In genomic region chr14:100857923-100858837, GRCh38 we compare ENCODE assay signal across 20 cellular contexts. TPM values are rescaled to one million over a fixed set of nuclear protein-coding genes. Genes with fewer than 3 reads are reported as not detected.
A peak's percentile ranks its signal among the peaks of the same experiment; 100 is the strongest.
DNase-seq lines count a peak whose midpoint lies in the region; ATAC-seq lines count a peak whose summit lies in the region.
"Had no signal": no experiment of that assay in that cellular context is flagged by ENCODE, and none has a peak within 500 bp of the region (broad histone marks: within the 10 kb centered on the region; RNA-seq: fewer than 3 reads in every experiment).

No MANE protein-coding gene starts in this region.

- H3K23ac ChIP-seq in neuronal stem cell (ENCODE audit: low read depth, low read length, poor library complexity) = peak overlapping the region; percentile 56

- H3K79me1 ChIP-seq in neuronal stem cell (ENCODE audit: low read depth, low read length) = no peaks in the 10 kb centered on the region

- DNase-seq in NCI-H748 (lab: John Stamatoyannopoulos, UW; ENCODE audit: unreplicated experiment) (peak; percentile 24), NCI-H748 treated with DMSO at 0.1 percent for 48 hours (lab: John Stamatoyannopoulos, UW) (no peak), right cardiac atrium (peak; percentile 8 to 35 (median 20)), Right ventricle myocardium inferior (ENCODE audit: missing footprints) (no peak), neuronal stem cell (ENCODE audit: low spot score) (no peak), ureter (ENCODE audit: low spot score) (no peak)
- DNase-seq: 8988T, DMS79, KG1, NCI-H1092, NCI-H2029, NCI-H2171, Peyer's patch had no signal

- peak overlapping the region; percentile 47 for H3K4ac ChIP-seq in neuronal stem cell (ENCODE audit: low read length)

- peak overlapping the region; percentile 69 for H2BK12ac ChIP-seq in neuronal stem cell (ENCODE audit: low read length)

- H3K4me3 ChIP-seq in right cardiac atrium (ENCODE audit: low read length) (no peak overlapping the region), neuronal stem cell (ENCODE audit: low read length in 2 of 2) (no peak overlapping the region)
- H3K4me3 ChIP-seq: HAP-1, Peyer's patch had no signal

- H2BK5ac ChIP-seq in neuronal stem cell (ENCODE audit: low read length) = peak overlapping the region; percentile 46

- H3K14ac ChIP-seq in neuronal stem cell (ENCODE audit: low read length) = no peak overlapping the region

- peak overlapping the region; percentile 4 for H4K91ac ChIP-seq in neuronal stem cell (ENCODE audit: low read depth, low read length, poor library complexity)

- H3K27ac ChIP-seq in right cardiac atrium (ENCODE audit: low read length) (no peak overlapping the region), neuronal stem cell (replicated peaks; ENCODE audit: low read length) (no peak overlapping the region)
- H3K27ac ChIP-seq: HL-60, Peyer's patch had no signal

- no peaks in the 10 kb centered on the region for H3K27me3 ChIP-seq in right cardiac atrium (ENCODE audit: control insufficient read depth, insufficient read depth)
- H3K27me3 ChIP-seq in neuronal stem cell (ENCODE audit: control insufficient read depth in 3 of 3, insufficient read depth in 3 of 3, low read depth in 1 of 3, low read length in 3 of 3) = peaks cover 0 to 16% (median 0%) of the 10 kb centered on the region in 3 experiments
- H3K27me3 ChIP-seq: Peyer's patch had no signal

- H2BK15ac ChIP-seq in neuronal stem cell (ENCODE audit: low read length) = peak overlapping the region; percentile 67

- H3K9me3 ChIP-seq in right cardiac atrium (ENCODE audit: control insufficient read depth, low read length) = no peaks in the 10 kb centered on the region
- H3K9me3 ChIP-seq in neuronal stem cell (replicated peaks in 1 of 2; ENCODE audit: control insufficient read depth in 2 of 2, insufficient read depth in 1 of 2, low read depth in 1 of 2, low read length in 2 of 2) = peaks cover 0 to 7% of the 10 kb centered on the region in 2 donors
- H3K9me3 ChIP-seq: HAP-1, Peyer's patch had no signal

- H3K9ac ChIP-seq in neuronal stem cell (ENCODE audit: low read depth, low read length, poor library complexity) = peak overlapping the region; percentile 35

- no peaks in the 10 kb centered on the region for H3K36me3 ChIP-seq in neuronal stem cell (replicated peaks in 1 of 2; ENCODE audit: control insufficient read depth in 2 of 2, insufficient read depth in 2 of 2, low read length in 2 of 2)
- H3K36me3 ChIP-seq: HAP-1, Peyer's patch had no signal

- ATAC-seq in right cardiac atrium (no peak), Right ventricle myocardium inferior (no peak), HG02970 (IDR thresholded peaks at IDR 0.05; ENCODE audit: low FRiP score, unreplicated experiment) (no peak), GM18502 (IDR thresholded peaks at IDR 0.05; ENCODE audit: poor library complexity, unreplicated experiment) (no peak)

- H4K8ac ChIP-seq in neuronal stem cell (ENCODE audit: low read depth, low read length) = no peak overlapping the region

- H2AFZ ChIP-seq in neuronal stem cell (ENCODE audit: low read length) = peak overlapping the region; percentile 13

- H2AK5ac ChIP-seq in neuronal stem cell (ENCODE audit: low read depth, low read length) = peak overlapping the region; percentile 93

- intact Hi-C loops in right cardiac atrium (cut with DNase I) (no loop called here), Right ventricle myocardium inferior (cut with DNase I) (no loop called here)

- no peak overlapping the region for H3K4me2 ChIP-seq in neuronal stem cell (ENCODE audit: insufficient read depth, low read length, poor library complexity, severe bottlenecking)

- H2BK120ac ChIP-seq in neuronal stem cell (ENCODE audit: low read depth, low read length) = peak overlapping the region; percentile 81

- H3K18ac ChIP-seq in neuronal stem cell (ENCODE audit: low read length) = peak overlapping the region; percentile 88

- H3K4me1 ChIP-seq in right cardiac atrium (ENCODE audit: control insufficient read depth, insufficient read depth, low read length) = no peaks in the 10 kb centered on the region
- H3K4me1 ChIP-seq in neuronal stem cell (ENCODE audit: control insufficient read depth in 2 of 2, insufficient read depth in 1 of 2, low read depth in 1 of 2, low read length in 2 of 2) = peaks cover 0 to 10% of the 10 kb centered on the region in 2 donors
- H3K4me1 ChIP-seq: HAP-1, Peyer's patch had no signal

- 75% methylated on average over 17 of the region's 17 CpGs for WGBS in right cardiac atrium
- WGBS in neuronal stem cell (ENCODE audit: extremely low coverage in 2 of 2, insufficient read length in 2 of 2, insufficient replicate concordance in 1 of 2), 2 donors = no CpG with 5 or more reads among the region's 17 CpGs

RNA-seq across cellular contexts. Expression of gene MEG3, which starts 32.3 kb away (rescaled TPM):
- total RNA-seq in right cardiac atrium = 10 to 100 TPM; 10.4 to 35.3 (median 18.3) TPM
- 32.9 TPM for polyA plus RNA-seq in right cardiac atrium
- 34.8 TPM for total RNA-seq in Right ventricle myocardium inferior
- 61.0 TPM for polyA plus RNA-seq in neuronal stem cell (2013, experiment 1 of 2)
- polyA plus RNA-seq in neuronal stem cell (2013, experiment 2 of 2) = 58.1 TPM
- 77.9 TPM for total RNA-seq in ureter
- total RNA-seq: HT-29, OCI-LY7 had no signal

RNA-seq across cellular contexts. Expression of gene RTL1, which starts 45.3 kb away (rescaled TPM):
- not detected for total RNA-seq in right cardiac atrium
- 0.05 TPM for polyA plus RNA-seq in right cardiac atrium
- total RNA-seq in Right ventricle myocardium inferior = not detected
- polyA plus RNA-seq in neuronal stem cell (2013, experiment 1 of 2) = 3.6 TPM
- 3.6 TPM for polyA plus RNA-seq in neuronal stem cell (2013, experiment 2 of 2)
- not detected for total RNA-seq in ureter
- total RNA-seq: HT-29, OCI-LY7, Peyer's patch had no signal
- polyA plus RNA-seq: AG04450 had no signal

Comparison
In these comparisons a context has a peak if more than half of its experiments do, and no peak if none do; other contexts are left out.
1. DNase-seq: peak in NCI-H748 (single experiment) and right cardiac atrium (3 of 3); none in NCI-H748 treated with DMSO at 0.1 percent for 48 hours (single experiment), Right ventricle myocardium inferior (single experiment), neuronal stem cell (single experiment) and ureter (single experiment).